ENCODE assay signal across 10 cellular contexts in the genomic region with DNA sequence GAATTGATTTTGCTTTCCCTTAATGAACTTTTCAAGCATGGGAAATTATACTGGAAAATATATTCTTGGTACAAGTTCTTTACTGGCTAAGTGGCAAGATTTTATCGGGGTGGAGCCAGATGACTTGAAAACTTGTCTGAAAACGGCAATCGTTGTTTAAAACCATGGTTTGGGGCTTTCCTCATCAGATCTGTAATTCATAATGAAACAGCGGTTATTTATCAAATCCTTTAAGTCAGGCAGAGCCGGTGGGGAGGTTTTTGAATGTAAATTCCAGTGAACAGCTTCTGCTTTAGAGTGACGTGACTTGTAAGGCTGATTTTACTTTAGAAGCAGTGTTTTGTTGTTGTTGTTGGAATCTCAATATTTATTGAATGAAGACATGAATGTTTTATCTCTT. TPM values are rescaled to one million over a fixed set of nuclear protein-coding genes. Genes with fewer than 3 reads are reported as not detected.
DNase-seq lines count a peak whose midpoint lies in the region; ATAC-seq and TF ChIP-seq lines count a peak whose summit lies in the region.
"Had no signal": no experiment of that assay in that cellular context is flagged by ENCODE, and none has a peak within 500 bp of the region (broad histone marks: within the 10 kb centered on the region; RNA-seq: fewer than 3 reads in every experiment).

No MANE protein-coding gene starts in this region.

- peaks cover 33% of the 10 kb centered on the region for H3F3A ChIP-seq in MM.1S (ENCODE audit: insufficient read depth, low read length)

- H3K4me1 Mint-ChIP-seq in brain = peaks cover 50% of the 10 kb centered on the region

- no peaks in the 10 kb centered on the region for H3K9me2 ChIP-seq in MM.1S (replicated peaks; ENCODE audit: insufficient read depth, low read length)

- peaks cover 6% of the 10 kb centered on the region; the same call in 1 of the 2 replicates for H3K36me3 ChIP-seq in MM.1S (replicated peaks; ENCODE audit: insufficient read depth, low read length)
- H3K36me3 ChIP-seq in colonic mucosa = no peaks in the 10 kb centered on the region

- no peak for ATAC-seq in GM18505 (IDR thresholded peaks at IDR 0.05; ENCODE audit: unreplicated experiment)

- H3K4me1 ChIP-seq in MM.1S (ENCODE audit: low read length) (peaks cover 30% of the 10 kb centered on the region), colonic mucosa (no peaks in the 10 kb centered on the region)
- H3K4me1 ChIP-seq: Caco-2 had no signal

- H3K9me3 ChIP-seq in MM.1S (replicated peaks; ENCODE audit: insufficient read depth, low read length) (no peaks in the 10 kb centered on the region), colonic mucosa (no peaks in the 10 kb centered on the region)
- H3K9me3 ChIP-seq: Caco-2 had no signal

- TF ChIP-seq CTCF in MM.1S (IDR thresholded peaks at IDR 0.05; ENCODE audit: low read length) = no peak
- no peak for TF ChIP-seq CTCF in brain (conservative IDR thresholded peaks at IDR 0.05)
- TF ChIP-seq CTCF in colonic mucosa (IDR thresholded peaks at IDR 0.05) = no peak

- peak overlapping the region in 3 of 5 experiments; percentile 80 to 93 (median 87) for H3K27ac Mint-ChIP-seq in brain

- no peaks in the 10 kb centered on the region for H3K9me3 Mint-ChIP-seq in brain

- H3K27me3 Mint-ChIP-seq in brain = peaks cover 20% of the 10 kb centered on the region

- H3K27ac ChIP-seq in MM.1S (ENCODE audit: low read length) (peak overlapping the region; percentile 91), colonic mucosa (no peak overlapping the region)

- H3K9ac ChIP-seq in MM.1S (ENCODE audit: low read length) = peak overlapping the region; percentile 99
- no peak overlapping the region for H3K9ac ChIP-seq in colonic mucosa (ENCODE audit: low read depth in 2 of 2, low read length in 2 of 2)

- peak overlapping the region; percentile 98 for H3K4me3 ChIP-seq in MM.1S (ENCODE audit: low read length)
- no peak overlapping the region for H3K4me3 ChIP-seq in colonic mucosa

- peak; percentile 34 for DNase-seq in stimulated activated CD4-positive, alpha-beta T cell treated with anti-CD3 and anti-CD28 coated beads, Interleukin-1b, Interleukin-23, amount 100 ng/mL, for 48 hours
- DNase-seq in stimulated activated CD4-positive, alpha-beta T cell treated with anti-CD3 and anti-CD28 coated beads, Interleukin-2, amount 100 ng/mL, for 48 hours = no peak
- DNase-seq in MM.1S (peak; percentile 68), superior temporal gyrus (ENCODE audit: extremely low spot score) (peak; percentile 28), colonic mucosa (no peak), NCI-H748 (lab: John Stamatoyannopoulos, UW; ENCODE audit: unreplicated experiment) (no peak)
- DNase-seq: Caco-2, NCI-H1930 had no signal

- H4K20me1 ChIP-seq in MM.1S (ENCODE audit: insufficient read depth, low read length) = peaks cover 23% of the 10 kb centered on the region

- H2AFZ ChIP-seq in MM.1S (ENCODE audit: low read length) = no peak overlapping the region

- intact Hi-C loops in colonic mucosa (cut with DNase I) = no loop called here

- no peaks in the 10 kb centered on the region for H3K36me3 Mint-ChIP-seq in brain

- H3K27me3 ChIP-seq in MM.1S (replicated peaks; ENCODE audit: insufficient read depth, low read length) (no peaks in the 10 kb centered on the region), colonic mucosa (no peaks in the 10 kb centered on the region)

- H3K4me2 ChIP-seq in MM.1S (ENCODE audit: low read depth, low read length) = peak overlapping the region; percentile 98

- H3K4me3 Mint-ChIP-seq in brain = peak overlapping the region; percentile 39 to 97 (median 94)

- H3K79me2 ChIP-seq in MM.1S (ENCODE audit: low read length) = peaks cover 77% of the 10 kb centered on the region

- TF ChIP-seq POLR2A in GM18505 (IDR thresholded peaks at IDR 0.05; ENCODE audit: borderline replicate concordance, extremely low read depth, insufficient read depth, insufficient read length) = no peak

RNA-seq across cellular contexts. Expression of gene SEC11C, which starts 2.6 kb away (rescaled TPM):
- 573 TPM for polyA plus RNA-seq in brain (ENCODE audit: insufficient read depth, low read depth, low replicate concordance)
- total RNA-seq in colonic mucosa = 10 to 100 TPM; 50.8 to 88.2 TPM

Comparison
In these comparisons a context has a peak if more than half of its experiments do, and no peak if none do; other contexts are left out.
1. DNase-seq: peak in stimulated activated CD4-positive, alpha-beta T cell treated with anti-CD3 and anti-CD28 coated beads, Interleukin-1b, Interleukin-23, amount 100 ng/mL, for 48 hours (single experiment), MM.1S (single experiment) and superior temporal gyrus (single experiment); none in stimulated activated CD4-positive, alpha-beta T cell treated with anti-CD3 and anti-CD28 coated beads, Interleukin-2, amount 100 ng/mL, for 48 hours (0 of 2), colonic mucosa (single experiment) and NCI-H748 (single experiment).